ENCODE assay signal across 22 cellular contexts in the genomic region with DNA sequence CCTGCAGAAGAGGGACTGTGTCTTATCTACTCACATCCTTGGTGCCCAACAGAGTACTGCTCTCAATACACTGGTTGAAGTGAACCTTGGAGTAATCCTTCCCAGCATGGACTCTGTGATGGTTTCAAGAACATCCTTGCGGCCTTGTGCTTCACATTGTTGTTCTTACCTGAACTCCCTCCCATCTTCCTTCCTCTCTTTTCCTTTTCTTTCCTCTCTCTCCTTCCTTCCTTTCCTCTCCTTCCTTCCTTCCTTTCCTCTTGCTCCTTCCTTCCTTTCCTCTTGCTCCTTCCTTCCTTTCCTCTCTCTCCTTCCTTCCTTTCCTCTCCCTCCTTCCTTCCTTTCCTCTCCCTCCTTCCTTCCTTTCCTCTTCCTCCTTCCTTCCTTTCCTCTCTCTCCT.
"Had no signal": no experiment of that assay in that cellular context is flagged by ENCODE, and none has a peak within 500 bp of the region (broad histone marks: within the 10 kb centered on the region; RNA-seq: fewer than 3 reads in every experiment).

No MANE protein-coding gene starts in this region.

- DNase-seq: effector memory CD8-positive, alpha-beta T cell; foreskin keratinocyte; heart left ventricle; hippocampal formation; left colon; mammary epithelial cell; mucosa of descending colon; naive thymus-derived CD8-positive, alpha-beta T cell; nucleus accumbens; right lobe of liver; stimulated activated CD4-positive, alpha-beta T cell treated with anti-CD3 and anti-CD28 coated beads, Interleukin-4, amount 100 ng/mL, for 1 hour; stimulated activated naive B cell treated with anti-CD40 and anti-IgM and Interleukin-4, amounts not matched to agents 10 μg/mL and 1 μg/mL and 100 μg/mL, for 72 hours; stimulated activated naive CD8-positive, alpha-beta T cell treated with anti-CD3 and anti-CD28 coated beads, Interleukin-15, amount 100 ng/mL, for 72 hours; testis; upper lobe of right lung had no signal

- FAIRE-seq: colon had no signal

- H3K4me3 Mint-ChIP-seq: dendritic cell treated with granulocyte-macrophage colony-stimulating factor and Interleukin-4, amounts not matched to agents 40 ng/mL and 50 ng/mL, for 4 days; effector memory CD8-positive, alpha-beta T cell; naive thymus-derived CD8-positive, alpha-beta T cell; neural crest cell; stimulated activated naive B cell treated with anti-CD40 and anti-IgM and Interleukin-4, amounts not matched to agents 10 μg/mL and 1 μg/mL and 100 μg/mL, for 72 hours; stimulated activated naive CD8-positive, alpha-beta T cell treated with anti-CD3 and anti-CD28 coated beads, Interleukin-15, amount 100 ng/mL, for 72 hours had no signal

- H3K9me3 Mint-ChIP-seq: dendritic cell treated with granulocyte-macrophage colony-stimulating factor and Interleukin-4, amounts not matched to agents 40 ng/mL and 50 ng/mL, for 4 days; effector memory CD8-positive, alpha-beta T cell; naive thymus-derived CD8-positive, alpha-beta T cell; neural crest cell; stimulated activated naive B cell treated with anti-CD40 and anti-IgM and Interleukin-4, amounts not matched to agents 10 μg/mL and 1 μg/mL and 100 μg/mL, for 72 hours; stimulated activated naive CD8-positive, alpha-beta T cell treated with anti-CD3 and anti-CD28 coated beads, Interleukin-15, amount 100 ng/mL, for 72 hours had no signal

- H3K27ac Mint-ChIP-seq: dendritic cell treated with granulocyte-macrophage colony-stimulating factor and Interleukin-4, amounts not matched to agents 40 ng/mL and 50 ng/mL, for 4 days; effector memory CD8-positive, alpha-beta T cell; naive thymus-derived CD8-positive, alpha-beta T cell; stimulated activated naive B cell treated with anti-CD40 and anti-IgM and Interleukin-4, amounts not matched to agents 10 μg/mL and 1 μg/mL and 100 μg/mL, for 72 hours had no signal

- H3K79me2 ChIP-seq: parathyroid adenoma had no signal

- H3K4me1 ChIP-seq: parathyroid adenoma, prostate gland had no signal

- H3K4me3 ChIP-seq: heart left ventricle, mucosa of descending colon, prostate gland, right lobe of liver, testis, tibial nerve, upper lobe of right lung, vagina had no signal

- H3K36me3 ChIP-seq: prostate gland had no signal

- H3K9ac ChIP-seq: parathyroid adenoma had no signal

- H3K4me1 Mint-ChIP-seq: naive thymus-derived CD8-positive, alpha-beta T cell; stimulated activated naive B cell treated with anti-CD40 and anti-IgM and Interleukin-4, amounts not matched to agents 10 μg/mL and 1 μg/mL and 100 μg/mL, for 72 hours; stimulated activated naive CD8-positive, alpha-beta T cell treated with anti-CD3 and anti-CD28 coated beads, Interleukin-15, amount 100 ng/mL, for 72 hours had no signal

- ATAC-seq: effector memory CD8-positive, alpha-beta T cell; foreskin keratinocyte; heart left ventricle; left colon; mucosa of descending colon; naive thymus-derived CD8-positive, alpha-beta T cell; right lobe of liver; stimulated activated naive CD8-positive, alpha-beta T cell treated with anti-CD3 and anti-CD28 coated beads, Interleukin-15, amount 100 ng/mL, for 72 hours; upper lobe of right lung had no signal

- H3K9me3 ChIP-seq: heart left ventricle, mucosa of descending colon, prostate gland, right lobe of liver, testis, tibial nerve, upper lobe of right lung, vagina had no signal

- H3K27me3 ChIP-seq: foreskin keratinocyte, heart left ventricle, right lobe of liver, testis, tibial nerve, upper lobe of right lung, vagina had no signal

- H2AFZ ChIP-seq: parathyroid adenoma had no signal

- H3K27ac ChIP-seq: foreskin keratinocyte, parathyroid adenoma, prostate gland, right lobe of liver, testis, upper lobe of right lung, vagina had no signal

- H3K36me3 Mint-ChIP-seq: naive thymus-derived CD8-positive, alpha-beta T cell; stimulated activated naive B cell treated with anti-CD40 and anti-IgM and Interleukin-4, amounts not matched to agents 10 μg/mL and 1 μg/mL and 100 μg/mL, for 72 hours had no signal
